Comparison of ENCODE assay signal across 9 cellular contexts in genomic region chr11:20443596-20443995, GRCh38. TPM values are rescaled to one million over a fixed set of nuclear protein-coding genes. Genes with fewer than 3 reads are reported as not detected.
A peak's percentile ranks its signal among the peaks of the same experiment; 100 is the strongest.
DNase-seq lines count a peak whose midpoint lies in the region; ATAC-seq, FAIRE-seq and TF ChIP-seq lines count a peak whose summit lies in the region.
"Had no signal": no experiment of that assay in that cellular context is flagged by ENCODE, and none has a peak within 500 bp of the region (broad histone marks: within the 10 kb centered on the region; RNA-seq: fewer than 3 reads in every experiment).

No MANE protein-coding gene starts in this region.

- H3K9me2 ChIP-seq in HCT116 (ENCODE audit: insufficient read depth), result no peaks in the 10 kb centered on the region

- no peak for DNase-seq in BJ (ENCODE audit: low read depth)
- peak; percentile 18 for DNase-seq in HCT116 (ENCODE audit: low read depth, low spot score)
- DNase-seq in inferior parietal cortex (ENCODE audit: extremely low spot score), result peak; percentile 38
- no peak for DNase-seq in HK-2 (ENCODE audit: unreplicated experiment)
- DNase-seq in activated CD4-positive, alpha-beta memory T cell treated with anti-CD3 and anti-CD28 coated beads, Interleukin-2, amount 10 ng/mL, durations not matched to agents 7 days and 5 days, result no peak
- DNase-seq in mesenteric fat pad (ENCODE audit: low spot score), result no peak

- no peaks in the 10 kb centered on the region for H3K9me3 Mint-ChIP-seq in activated CD4-positive, alpha-beta memory T cell treated with anti-CD3 and anti-CD28 coated beads, Interleukin-2, amount 10 ng/mL, durations not matched to agents 7 days and 5 days

- no peak overlapping the region for H3K4me2 ChIP-seq in HCT116 (ENCODE audit: low read length)

- CTCF ChIA-PET in BJ (lab: Yijun Ruan, JAX), result interaction anchor here (0.9 to 1.7 kb wide), 6 partner anchors 13 to 167 kb away, joined by 3 to 8 read pairs (median 4); no protein-coding TSS in a partner anchor
- CTCF ChIA-PET in HCT116 (lab: Charles Lee), result interaction anchor here (0.7 to 2.1 kb wide), 9 partner anchors 9 to 315 kb away, joined by 3 to 12 read pairs (median 4); no protein-coding TSS in a partner anchor
- CTCF ChIA-PET in activated CD4-positive, alpha-beta memory T cell treated with anti-CD3 and anti-CD28 coated beads, Interleukin-2, amount 10 ng/mL, durations not matched to agents 7 days and 5 days (lab: Charles Lee), result interaction anchor here (0.9 to 1.3 kb wide), 6 partner anchors 15 to 92 kb away, joined by 3 to 15 read pairs (median 4); no protein-coding TSS in a partner anchor

- RAD21 ChIA-PET in HCT116 (lab: Charles Lee; ENCODE audit: low non-redundant PET in 1 of 2, low total read pairs in 2 of 2, uncharacterized antibody in 2 of 2, unreplicated experiment in 2 of 2), result interaction anchor here in 1 of 2 experiments (1.5 kb wide), 1 partner anchor 315 kb away, joined by 3 read pairs; no protein-coding TSS in a partner anchor

- no peaks in the 10 kb centered on the region for H3K36me3 ChIP-seq in BJ (ENCODE audit: control insufficient read depth, insufficient read depth, low read length)
- no peaks in the 10 kb centered on the region for H3K36me3 ChIP-seq in HCT116 (ENCODE audit: control insufficient read depth in 1 of 2, insufficient read depth in 2 of 2, low read length in 2 of 2)

- no peak overlapping the region for H3K27ac ChIP-seq in HCT116 (ENCODE audit: low read depth, low read length)

- no TSS peak for BruUV-seq in HCT116 (replicated peaks; lab: Mats Ljungman, UMichigan)

- peak; percentile 64 for FAIRE-seq in TTC549 (lab: Jason Lieb, UNC)
- FAIRE-seq: frontal cortex had no signal

- peaks cover 20% of the 10 kb centered on the region for H3K79me2 ChIP-seq in HCT116 (ENCODE audit: insufficient read depth, low read length)

- no peak overlapping the region for H3K27ac Mint-ChIP-seq in activated CD4-positive, alpha-beta memory T cell treated with anti-CD3 and anti-CD28 coated beads, Interleukin-2, amount 10 ng/mL, durations not matched to agents 7 days and 5 days

- H3K27me3 ChIP-seq in BJ (ENCODE audit: control insufficient read depth, insufficient read depth, low read length) (no peaks in the 10 kb centered on the region), HCT116 (ENCODE audit: insufficient read depth, low read length) (no peaks in the 10 kb centered on the region)

- no peak overlapping the region for H3K9ac ChIP-seq in HCT116 (ENCODE audit: low read length)

- H4K20me1 ChIP-seq in HCT116 (ENCODE audit: insufficient read depth), result peaks cover 16% of the 10 kb centered on the region; the same call in 1 of the 2 replicates

- no peak overlapping the region for H3K4me3 Mint-ChIP-seq in activated CD4-positive, alpha-beta memory T cell treated with anti-CD3 and anti-CD28 coated beads, Interleukin-2, amount 10 ng/mL, durations not matched to agents 7 days and 5 days

- no peak for TF ChIP-seq POLR2A in HCT116 (IDR thresholded peaks at IDR 0.05; ENCODE audit: borderline replicate concordance, extremely low read depth, insufficient read depth, insufficient read length)

- intact Hi-C loops in HCT116 (cut with micrococcal nuclease), result loop anchor here (2.0 kb wide), 1 partner anchor 47 kb away; no protein-coding TSS in a partner anchor

- no peaks in the 10 kb centered on the region for H3K27me3 Mint-ChIP-seq in activated CD4-positive, alpha-beta memory T cell treated with anti-CD3 and anti-CD28 coated beads, Interleukin-2, amount 10 ng/mL, durations not matched to agents 7 days and 5 days

- H3K4me3 ChIP-seq in BJ (ENCODE audit: low read depth, low read length), result no peak overlapping the region
- no peak overlapping the region for H3K4me3 ChIP-seq in HCT116 (replicated peaks in 1 of 2; ENCODE audit: low read depth in 1 of 2, low read length in 2 of 2)

- H3K36me3 Mint-ChIP-seq in activated CD4-positive, alpha-beta memory T cell treated with anti-CD3 and anti-CD28 coated beads, Interleukin-2, amount 10 ng/mL, durations not matched to agents 7 days and 5 days (ENCODE audit: low read depth), result no peaks in the 10 kb centered on the region

- POLR2A ChIA-PET in BJ (lab: Charles Lee), result no interaction called here
- POLR2A ChIA-PET in HCT116 (lab: Charles Lee), result no interaction called here
- POLR2A ChIA-PET in activated CD4-positive, alpha-beta memory T cell treated with anti-CD3 and anti-CD28 coated beads, Interleukin-2, amount 10 ng/mL, durations not matched to agents 7 days and 5 days (lab: Charles Lee), result no interaction called here

- no peaks in the 10 kb centered on the region for H3K4me1 ChIP-seq in HCT116 (ENCODE audit: control insufficient read depth in 1 of 2, insufficient read depth in 2 of 2, low read length in 2 of 2)

- TF ChIP-seq CTCF in BJ (IDR thresholded peaks at IDR 0.05; ENCODE audit: insufficient read depth, low read depth, low read length) (peak; percentile 45), HCT116 (IDR thresholded peaks at IDR 0.05 in 2 of 3, conservative IDR thresholded peaks at IDR 0.05 in 1 of 3; ENCODE audit: borderline replicate concordance in 1 of 3, insufficient read depth in 1 of 3, low read depth in 2 of 3, low read length in 2 of 3) (peak; percentile 37 to 62 (median 42); a peak in 4 of 6 replicates)

- TF ChIP-seq RAD21 in HCT116 (IDR thresholded peaks at IDR 0.05; ENCODE audit: low read depth), result peak; percentile 50

- peak; percentile 59 for ATAC-seq in HCT116
- ATAC-seq in HG03520 (IDR thresholded peaks at IDR 0.05; ENCODE audit: unreplicated experiment), result no peak

- no peak overlapping the region for H2AFZ ChIP-seq in HCT116 (ENCODE audit: low read depth, low read length, poor library complexity, severe bottlenecking)

- H3K4me1 Mint-ChIP-seq in activated CD4-positive, alpha-beta memory T cell treated with anti-CD3 and anti-CD28 coated beads, Interleukin-2, amount 10 ng/mL, durations not matched to agents 7 days and 5 days, result peaks cover 2% of the 10 kb centered on the region

- H3K9me3 ChIP-seq in HCT116 (ENCODE audit: control insufficient read depth in 1 of 2, insufficient read depth in 1 of 2, low read depth in 1 of 2, low read length in 2 of 2), result no peaks in the 10 kb centered on the region

TF ChIP-seq in HCT116, 20 proteins besides CTCF, POLR2A, EP300 and RAD21:
- TF ChIP-seq REST (IDR thresholded peaks at IDR 0.05; ENCODE audit: low read depth) (no peak), EGR1 (IDR thresholded peaks at IDR 0.05; ENCODE audit: low read depth) (no peak), TCF7L2 (IDR thresholded peaks at IDR 0.05; ENCODE audit: borderline replicate concordance, extremely low read depth, insufficient read depth, insufficient read length) (no peak), EZH2phosphoT487 (IDR thresholded peaks at IDR 0.05; ENCODE audit: borderline replicate concordance) (no peak), EZH2 (IDR thresholded peaks at IDR 0.05) (no peak), SP1 (IDR thresholded peaks at IDR 0.05; ENCODE audit: low read depth) (no peak), POLR2AphosphoS5 (IDR thresholded peaks at IDR 0.05; ENCODE audit: low read depth, low read length) (no peak), ZFX (IDR thresholded peaks at IDR 0.05) (no peak), ZNF274 (IDR thresholded peaks at IDR 0.05; ENCODE audit: low read depth, low read length) (no peak), SIN3A (IDR thresholded peaks at IDR 0.05; ENCODE audit: low read depth) (no peak), CEBPB (IDR thresholded peaks at IDR 0.05; ENCODE audit: low read depth) (no peak), YY1 (IDR thresholded peaks at IDR 0.05; ENCODE audit: extremely low read depth, insufficient replicate concordance, low read depth, low read length) (no peak), ELF1 (IDR thresholded peaks at IDR 0.05; ENCODE audit: borderline replicate concordance, low read depth) (no peak), MAX (IDR thresholded peaks at IDR 0.05) (no peak), ATF3 (IDR thresholded peaks at IDR 0.05) (no peak), CBX3 (IDR thresholded peaks at IDR 0.05; ENCODE audit: low read depth) (no peak)

RNA-seq across cellular contexts. Expression of gene PRMT3, which starts 56.1 kb away (rescaled TPM):
- 5.6 and 11.4 TPM in 2 replicates for polyA plus RNA-seq in BJ (2011; rRNA removed)
- polyA minus RNA-seq in BJ (2011; rRNA and poly(A)+ RNA removed), result 4.8 and 6.2 TPM in 2 replicates
- 24.3 TPM for total RNA-seq in HCT116 (2021; ENCODE audit: unreplicated experiment)
- 8.2 and 9.8 TPM in 2 replicates for polyA plus RNA-seq in HCT116 (2012)
- 10 to 100 TPM; 14.9 to 15.6 TPM for total RNA-seq in activated CD4-positive, alpha-beta memory T cell treated with anti-CD3 and anti-CD28 coated beads, Interleukin-2, amount 10 ng/mL, durations not matched to agents 7 days and 5 days
- total RNA-seq in mesenteric fat pad, result 13.5 TPM

Comparison
In these comparisons a context has a peak if more than half of its experiments do, and no peak if none do; other contexts are left out.
1. DNase-seq: peak in HCT116 (single experiment) and inferior parietal cortex (single experiment); none in BJ (single experiment), HK-2 (single experiment), activated CD4-positive, alpha-beta memory T cell treated with anti-CD3 and anti-CD28 coated beads, Interleukin-2, amount 10 ng/mL, durations not matched to agents 7 days and 5 days (single experiment) and mesenteric fat pad (single experiment).